In genomic region chr17:2303278-2304188, GRCh38 we compare ENCODE assay signal across 8 cellular contexts. TPM values are rescaled to one million over a fixed set of nuclear protein-coding genes. Genes with fewer than 3 reads are reported as not detected.
DNase-seq lines count a peak whose midpoint lies in the region; ATAC-seq and TF ChIP-seq lines count a peak whose summit lies in the region.

Gene SMG6, minus strand, starts transcription at chr17:2303785. Its CDS starts 65 bp downstream, at chr17:2303720.
Gene SRR, plus strand, starts transcription at chr17:2303950. Its CDS starts 11,611 bp downstream, at chr17:2315561.

- ATAC-seq in HG03457 (IDR thresholded peaks at IDR 0.05; ENCODE audit: unreplicated experiment) (peak; percentile 72), right lobe of liver (peak; percentile 95 to 98 (median 96))

- POLR2A ChIA-PET in activated CD4-positive, alpha-beta memory T cell treated with anti-CD3 and anti-CD28 coated beads, Interleukin-2, amount 10 ng/mL, durations not matched to agents 7 days and 5 days (lab: Charles Lee) = interaction anchor here (0.6 to 3.3 kb wide), 27 partner anchors 9 to 903 kb away, joined by 3 to 29 read pairs (median 5); partner anchors contain the start of genes HIC1, MNT, RILP and TSR1

- H3K4me1 ChIP-seq in right lobe of liver = peaks cover 0 to 10% (median 0%) of the 10 kb centered on the region in 4 donors

- intact Hi-C loops in dorsolateral prefrontal cortex (cut with DNase I) (loop anchor here (2.0 to 5.0 kb wide), 3 partner anchors 33 to 89 kb away; partner anchors contain the start of genes SGSM2 (in 2 of the 2) and TSR1 (in 2 of the 2)), right lobe of liver (cut with DNase I) (no loop called here)

- H3K36me3 Mint-ChIP-seq in activated CD4-positive, alpha-beta memory T cell treated with anti-CD3 and anti-CD28 coated beads, Interleukin-2, amount 10 ng/mL, durations not matched to agents 7 days and 5 days (ENCODE audit: low read depth) = peaks cover 28% of the 10 kb centered on the region

- TF ChIP-seq POLR2A in right lobe of liver (IDR thresholded peaks at IDR 0.05) = peak; percentile 58

- 0% methylated on average over 4 of the region's 100 CpGs for WGBS in right lobe of liver (ENCODE audit: insufficient coverage, low coverage, low lambda C conversion rate, missing lambda C conversion rate)

- no peaks in the 10 kb centered on the region for H3K9me3 ChIP-seq in right lobe of liver

- CTCF ChIA-PET in activated CD4-positive, alpha-beta memory T cell treated with anti-CD3 and anti-CD28 coated beads, Interleukin-2, amount 10 ng/mL, durations not matched to agents 7 days and 5 days (lab: Charles Lee) = interaction anchor here (1.0 to 3.2 kb wide), 5 partner anchors 20 to 245 kb away, joined by 3 to 11 read pairs (median 7); partner anchors contain the start of gene TSR1

- H3K9me3 Mint-ChIP-seq in activated CD4-positive, alpha-beta memory T cell treated with anti-CD3 and anti-CD28 coated beads, Interleukin-2, amount 10 ng/mL, durations not matched to agents 7 days and 5 days = no peaks in the 10 kb centered on the region

- peak within 1 kb of the TSS; percentile 60 to 96 (median 88) for H3K27ac ChIP-seq in dorsolateral prefrontal cortex
- peak within 1 kb of the TSS; percentile 70 to 88 (median 85) for H3K27ac ChIP-seq in right lobe of liver

- peak; percentile 35 to 95 (median 88) for DNase-seq in C1 segment of cervical spinal cord (lab: John Stamatoyannopoulos, UW)
- DNase-seq in GM19240 (ENCODE audit: insufficient read length, low spot score) = peak; percentile 92
- peak; percentile 97 for DNase-seq in NCI-H82 (lab: John Stamatoyannopoulos, UW)
- DNase-seq in activated CD4-positive, alpha-beta memory T cell treated with anti-CD3 and anti-CD28 coated beads, Interleukin-2, amount 10 ng/mL, durations not matched to agents 7 days and 5 days = peak; percentile 96
- DNase-seq in dorsolateral prefrontal cortex = peak; percentile 72 to 92 (median 86)
- DNase-seq in right lobe of liver = peak; percentile 93 to 94 (median 94)
- peak; percentile 93 to 97 for DNase-seq in stimulated activated CD4-positive, alpha-beta T cell treated with anti-CD3 and anti-CD28 coated beads, Interleukin-4, amount 100 ng/mL, for 4 hours

- H3K4me1 Mint-ChIP-seq in activated CD4-positive, alpha-beta memory T cell treated with anti-CD3 and anti-CD28 coated beads, Interleukin-2, amount 10 ng/mL, durations not matched to agents 7 days and 5 days = peaks cover 49% of the 10 kb centered on the region

- no peaks in the 10 kb centered on the region for H3K27me3 Mint-ChIP-seq in activated CD4-positive, alpha-beta memory T cell treated with anti-CD3 and anti-CD28 coated beads, Interleukin-2, amount 10 ng/mL, durations not matched to agents 7 days and 5 days

- peaks cover 0 to 9% (median 0%) of the 10 kb centered on the region in 4 donors for H3K36me3 ChIP-seq in right lobe of liver

- H3K27ac Mint-ChIP-seq in activated CD4-positive, alpha-beta memory T cell treated with anti-CD3 and anti-CD28 coated beads, Interleukin-2, amount 10 ng/mL, durations not matched to agents 7 days and 5 days = peak within 1 kb of the TSS; percentile 73

- peak within 1 kb of the TSS; percentile 92 for H3K4me3 Mint-ChIP-seq in activated CD4-positive, alpha-beta memory T cell treated with anti-CD3 and anti-CD28 coated beads, Interleukin-2, amount 10 ng/mL, durations not matched to agents 7 days and 5 days

- TF ChIP-seq CTCF in dorsolateral prefrontal cortex (IDR thresholded peaks at IDR 0.05 in 54 of 56, conservative IDR thresholded peaks at IDR 0.05 in 2 of 56; ENCODE audit: low read depth in 1 of 56, partially characterized antibody in 56 of 56) = peak in 33 of 56 donors; percentile 7 to 66 (median 32)
- no peak for TF ChIP-seq CTCF in right lobe of liver (IDR thresholded peaks at IDR 0.05)

- H3K4me3 ChIP-seq in dorsolateral prefrontal cortex (peak within 1 kb of the TSS; percentile 67 to 100 (median 95)), right lobe of liver (peak within 1 kb of the TSS; percentile 94 to 99 (median 96))

- H3K27me3 ChIP-seq in dorsolateral prefrontal cortex (no peaks in the 10 kb centered on the region), right lobe of liver (no peaks in the 10 kb centered on the region)

RNA-seq across cellular contexts. Expression of gene SMG6, which starts in this region (rescaled TPM):
- total RNA-seq in activated CD4-positive, alpha-beta memory T cell treated with anti-CD3 and anti-CD28 coated beads, Interleukin-2, amount 10 ng/mL, durations not matched to agents 7 days and 5 days = 10 to 100 TPM; 37.8 to 38.7 TPM
- total RNA-seq in dorsolateral prefrontal cortex = 10 to 100 TPM; 34.8 to 81.1 (median 50.5) TPM
- total RNA-seq in right lobe of liver = 10 to 100 TPM in 1 of 6 experiments, 1 to 10 TPM in 5; 7.4 to 10.4 (median 8.9) TPM

RNA-seq across cellular contexts. Expression of gene SRR, which starts in this region (rescaled TPM):
- total RNA-seq in activated CD4-positive, alpha-beta memory T cell treated with anti-CD3 and anti-CD28 coated beads, Interleukin-2, amount 10 ng/mL, durations not matched to agents 7 days and 5 days = 10 to 100 TPM; 19.3 to 19.5 TPM
- total RNA-seq in dorsolateral prefrontal cortex (10 to 100 TPM in 119 of 120 experiments, 1 to 10 TPM in 1; 5.3 to 28.7 (median 16.8) TPM), right lobe of liver (10 to 100 TPM in 1 of 6 experiments, 1 to 10 TPM in 5; 2.7 to 10.9 (median 5.9) TPM)

Comparison
In these comparisons a context has a peak if more than half of its experiments do, and no peak if none do; other contexts are left out.
1. Peak in every context shown above with its lines: DNase-seq, ATAC-seq, H3K4me3 ChIP-seq and H3K27ac ChIP-seq.
2. CTCF ChIP-seq: peak in dorsolateral prefrontal cortex (33 of 56); none in right lobe of liver (0 of 4).
3. intact Hi-C loops: an anchor here in dorsolateral prefrontal cortex (2.0 to 5.0 kb wide); none called in right lobe of liver.